24 cellular contexts compared by ENCODE assay signal in the genomic region with DNA sequence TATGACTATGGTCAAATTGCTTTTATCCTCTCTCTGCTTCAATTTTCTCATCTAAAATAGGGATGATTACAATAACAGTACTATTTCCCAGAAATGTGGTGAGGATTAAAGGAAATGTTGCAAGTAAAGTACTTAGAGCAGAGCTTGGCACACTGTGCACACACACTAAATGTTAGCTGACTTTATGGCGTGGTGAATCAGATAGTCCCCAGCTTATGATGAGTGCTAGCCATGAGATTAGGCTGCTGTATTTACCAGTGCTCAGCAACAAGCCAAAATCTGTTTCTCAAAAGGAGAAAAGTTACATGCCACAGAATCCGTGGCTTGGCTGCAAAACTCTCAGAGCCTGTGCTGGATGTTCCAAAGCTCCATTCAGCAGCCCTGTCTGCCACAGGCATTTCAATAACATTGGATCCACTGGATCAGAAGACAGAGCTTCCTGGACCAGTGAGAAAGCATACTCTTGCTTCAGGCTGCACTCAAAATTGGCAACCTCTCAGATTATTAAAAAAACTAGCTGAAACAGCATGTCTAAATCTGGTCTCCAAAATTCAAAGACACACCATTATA. TPM values are rescaled to one million over a fixed set of nuclear protein-coding genes. Genes with fewer than 3 reads are reported as not detected.
A peak's percentile ranks its signal among the peaks of the same experiment; 100 is the strongest.
DNase-seq lines count a peak whose midpoint lies in the region; ATAC-seq and TF ChIP-seq lines count a peak whose summit lies in the region.
"Had no signal": no experiment of that assay in that cellular context is flagged by ENCODE, and none has a peak within 500 bp of the region (broad histone marks: within the 10 kb centered on the region; RNA-seq: fewer than 3 reads in every experiment).

No MANE protein-coding gene starts in this region.

- CTCF ChIA-PET in PC-9 (lab: Charles Lee) (no interaction called here), RWPE1 (lab: Yijun Ruan, JAX) (interaction anchor here (0.9 kb wide), 1 partner anchor 13 kb away, joined by 3 read pairs; the partner anchor contains the start of gene STBD1)

- H3K4me3 ChIP-seq in adipocyte (ENCODE audit: low read length) (no peak overlapping the region), fibroblast of the aortic adventitia (ENCODE audit: low read depth, low read length) (no peak overlapping the region), upper lobe of left lung (no peak overlapping the region), PC-9 (no peak overlapping the region)
- H3K4me3 ChIP-seq: colonic mucosa had no signal

- peaks cover 10% of the 10 kb centered on the region for H3K9me3 ChIP-seq in adipocyte (ENCODE audit: control insufficient read depth, low read length)
- H3K9me3 ChIP-seq in upper lobe of left lung, result peaks cover 0 to 11% (median 0%) of the 10 kb centered on the region in 4 donors
- H3K9me3 ChIP-seq in PC-9 (ENCODE audit: insufficient read depth, low read depth), result peaks cover 5% of the 10 kb centered on the region; the same call in 1 of the 2 replicates
- H3K9me3 ChIP-seq: colonic mucosa had no signal

- TF ChIP-seq CTCF in fibroblast of the aortic adventitia (IDR thresholded peaks at IDR 0.05; ENCODE audit: insufficient read depth, low read length) (no peak), upper lobe of left lung (IDR thresholded peaks at IDR 0.05) (no peak), PC-9 (conservative IDR thresholded peaks at IDR 0.05) (no peak), RWPE1 (conservative IDR thresholded peaks at IDR 0.05; ENCODE audit: low read depth) (no peak)

- peak in 2 of 4 donors; percentile 44 to 48 for TF ChIP-seq EP300 in upper lobe of left lung (IDR thresholded peaks at IDR 0.05)

- H3K36me3 ChIP-seq in adipocyte (ENCODE audit: control insufficient read depth, insufficient read depth, low read length, severe bottlenecking), result peaks cover 5% of the 10 kb centered on the region
- H3K36me3 ChIP-seq in upper lobe of left lung, result no peaks in the 10 kb centered on the region
- H3K36me3 ChIP-seq in PC-9 (ENCODE audit: low read depth), result no peaks in the 10 kb centered on the region
- H3K36me3 ChIP-seq: colonic mucosa had no signal

- H3K4me1 ChIP-seq in adipocyte (ENCODE audit: control insufficient read depth, insufficient read depth, low read length) (peaks cover 32% of the 10 kb centered on the region), upper lobe of left lung (peaks cover 0 to 29% (median 11%) of the 10 kb centered on the region in 4 donors), PC-9 (replicated peaks; ENCODE audit: insufficient read depth) (no peaks in the 10 kb centered on the region)
- H3K4me1 ChIP-seq: colonic mucosa had no signal

- ATAC-seq in upper lobe of left lung (ENCODE audit: low FRiP score in 2 of 2) (peak; percentile 59 to 76), HG03378 (IDR thresholded peaks at IDR 0.05; ENCODE audit: unreplicated experiment) (no peak)
- ATAC-seq: activated naive CD8-positive, alpha-beta T cell treated with anti-CD3 and anti-CD28 coated beads, Interleukin-2, amount 50 U/mL, for 24 hours; effector memory CD8-positive, alpha-beta T cell had no signal

- H4K20me1 ChIP-seq in PC-9 (ENCODE audit: insufficient read depth), result no peaks in the 10 kb centered on the region

- H3K27ac ChIP-seq in upper lobe of left lung, result peak overlapping the region in 2 of 4 donors; percentile 40 to 54
- H3K27ac ChIP-seq in PC-9, result no peak overlapping the region
- no peak overlapping the region for H3K27ac ChIP-seq in RWPE1
- H3K27ac ChIP-seq: colonic mucosa, HL-60 had no signal

- H3K9me2 ChIP-seq in PC-9 (ENCODE audit: insufficient read depth), result no peaks in the 10 kb centered on the region
- H3K9me2 ChIP-seq: SK-N-SH had no signal

- TF ChIP-seq POLR2A in upper lobe of left lung (IDR thresholded peaks at IDR 0.05), result no peak

- POLR2A ChIA-PET in PC-9 (lab: Charles Lee; ENCODE audit: unreplicated experiment), result interaction anchor here (0.6 to 0.7 kb wide), 2 partner anchors 58 to 136 kb away, joined by 3 to 6 read pairs; no protein-coding TSS in a partner anchor
- POLR2A ChIA-PET in RWPE1 (lab: Yijun Ruan, JAX; ENCODE audit: low non-redundant PET), result no interaction called here

- no peak overlapping the region for H2AFZ ChIP-seq in PC-9

- no TSS peak for BruUV-seq in PC-9 (replicated peaks; lab: Mats Ljungman, UMichigan)

- WGBS in upper lobe of left lung, 2 donors, result 39 to 64% methylated on average over 2 of the region's 2 CpGs

- H3K9ac ChIP-seq in adipocyte (ENCODE audit: low read length), result peak overlapping the region; percentile 40
- H3K9ac ChIP-seq: SK-N-SH had no signal

- H3K4me2 ChIP-seq in PC-9, result no peak overlapping the region
- H3K4me2 ChIP-seq: SK-N-SH had no signal

- DNase-seq in adipocyte (ENCODE audit: low read depth) (no peak), fibroblast of the aortic adventitia (ENCODE audit: low read depth) (peak; percentile 50), medulla oblongata (ENCODE audit: extremely low spot score) (peak; percentile 7), upper lobe of left lung (no peak), PC-9 (no peak), RWPE1 (ENCODE audit: low spot score) (no peak)
- no peak for DNase-seq in stimulated activated CD4-positive, alpha-beta T cell treated with anti-CD3 and anti-CD28 coated beads, Interleukin-2, amount 100 ng/mL, for 24 hours
- DNase-seq: activated CD4-positive, alpha-beta T cell treated with anti-CD3 and anti-CD28 coated beads, Interleukin-2, amount 10 ng/mL, durations not matched to agents 7 days and 5 days; activated naive CD8-positive, alpha-beta T cell treated with anti-CD3 and anti-CD28 coated beads, Interleukin-2, amount 50 U/mL, for 24 hours; CD4-positive, alpha-beta memory T cell; colonic mucosa; effector memory CD8-positive, alpha-beta T cell; kidney glomerular epithelial cell; midbrain; NCI-H1092; NCI-H187 treated with DMSO at 0.1 percent for 48 hours; NCI-H526 treated with DMSO at 0.1 percent for 48 hours; SK-N-SH; T-helper 2 cell; trophoblast cell had no signal

- H3F3A ChIP-seq in PC-9 (ENCODE audit: insufficient read depth, low read depth), result no peaks in the 10 kb centered on the region

- H3K79me2 ChIP-seq in PC-9 (ENCODE audit: low read depth), result no peaks in the 10 kb centered on the region

- intact Hi-C loops in PC-9 (cut with micrococcal nuclease; ENCODE audit: unreplicated experiment), result no loop called here

- H3K27me3 ChIP-seq in adipocyte (replicated peaks; ENCODE audit: control insufficient read depth, insufficient read depth, low read length) (no peaks in the 10 kb centered on the region), upper lobe of left lung (no peaks in the 10 kb centered on the region), PC-9 (ENCODE audit: insufficient read depth, low read depth) (no peaks in the 10 kb centered on the region)
- H3K27me3 ChIP-seq: colonic mucosa had no signal

RNA-seq across cellular contexts. Expression of gene STBD1, which starts 12.7 kb away (rescaled TPM):
- total RNA-seq in fibroblast of the aortic adventitia (ENCODE audit: low replicate concordance) (3.6 and 5.0 TPM in 2 replicates), upper lobe of left lung (10 to 100 TPM in 2 of 6 donors, 1 to 10 TPM in 4; 3.6 to 14.2 (median 5.7) TPM), PC-9 (2021) (1.8 and 3.5 TPM in 2 replicates)

RNA-seq across cellular contexts. Expression of gene FAM47E, which starts 42.3 kb away (rescaled TPM):
- 0.18 TPM in 1 of 2 replicates, not detected in the other for total RNA-seq in fibroblast of the aortic adventitia (ENCODE audit: low replicate concordance)
- 10 to 100 TPM in 2 of 6 donors, 1 to 10 TPM in 4; 4.0 to 17.5 (median 6.5) TPM for total RNA-seq in upper lobe of left lung
- 2.2 and 2.5 TPM in 2 replicates for total RNA-seq in PC-9 (2021)
- total RNA-seq: activated T-helper 2 cell treated with anti-CD3 and anti-CD28 coated beads, Interferon-gamma antibody, Interleukin-2, Interleukin-4, amounts not matched to agents 10 μg/mL and 5 μg/mL and 100 μg/mL, durations not matched to agents 14 hours and 24 hours and 36 hours; glomerular endothelial cell had no signal

Comparison
In these comparisons a context has a peak if more than half of its experiments do, and no peak if none do; other contexts are left out.
1. DNase-seq: peak in fibroblast of the aortic adventitia (single experiment) and medulla oblongata (single experiment); none in adipocyte (single experiment), upper lobe of left lung (0 of 2), stimulated activated CD4-positive, alpha-beta T cell treated with anti-CD3 and anti-CD28 coated beads, Interleukin-2, amount 100 ng/mL, for 24 hours (0 of 2), PC-9 (0 of 2) and RWPE1 (single experiment).